ENCODE assay signal across 8 cellular contexts in the genomic region with DNA sequence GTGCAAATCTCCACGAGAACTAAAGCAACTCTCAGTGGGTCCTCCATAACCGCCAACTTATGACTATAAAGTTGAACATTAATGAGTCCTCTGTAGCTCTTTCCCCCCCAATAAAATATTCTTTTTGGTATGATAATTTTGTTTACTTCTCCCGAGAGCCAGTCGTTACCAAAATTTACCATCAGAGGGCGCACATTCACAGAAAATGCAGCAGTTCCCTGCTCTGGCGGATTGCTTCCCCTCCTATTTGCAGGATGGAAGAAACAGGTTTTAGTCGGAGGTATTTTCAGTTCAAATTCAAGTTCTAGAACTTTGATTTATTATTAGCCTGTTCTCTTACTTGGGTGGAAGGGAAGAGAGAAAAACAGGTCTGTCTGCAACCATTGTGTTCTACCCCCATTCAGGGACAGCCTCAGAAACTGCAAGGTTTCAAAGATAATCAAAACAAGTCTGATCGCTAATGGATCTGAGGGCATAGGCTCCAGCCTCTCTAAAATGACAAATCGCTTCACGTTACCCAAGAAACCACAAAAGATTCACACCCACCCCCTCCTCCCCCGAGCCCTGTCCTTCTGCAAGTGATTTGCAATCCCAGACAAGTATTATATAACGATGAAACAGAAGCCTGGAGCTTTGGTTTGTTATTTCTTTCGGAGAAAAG.
DNase-seq lines count a peak whose midpoint lies in the region; ATAC-seq, FAIRE-seq and TF ChIP-seq lines count a peak whose summit lies in the region.

No MANE protein-coding gene starts in this region.

- peaks cover 2% of the 10 kb centered on the region for H3K27me3 ChIP-seq in foreskin keratinocyte

- H3K4me1 Mint-ChIP-seq in osteocyte (ENCODE audit: unreplicated experiment), result peaks cover 25% of the 10 kb centered on the region

- H3K4me3 Mint-ChIP-seq in osteocyte (ENCODE audit: unreplicated experiment), result peak overlapping the region; percentile 55

- ATAC-seq in foreskin keratinocyte (peak; percentile 46), HG03520 (IDR thresholded peaks at IDR 0.05; ENCODE audit: unreplicated experiment) (no peak), HG03139 (IDR thresholded peaks at IDR 0.05; ENCODE audit: unreplicated experiment) (no peak)

- DNase-seq in GM12864 (ENCODE audit: low read depth), result no peak
- DNase-seq in Jurkat, Clone E6-1 (ENCODE audit: low read depth, low spot score), result peak; percentile 23
- DNase-seq in RCC 7860 (ENCODE audit: low spot score), result peak; percentile 10
- DNase-seq in activated T-helper 9 cell treated with anti-CD3 and anti-CD28 coated beads, Interleukin-2, amount 50 U/mL, for 16 hours (ENCODE audit: low read depth), result peak; percentile 22
- no peak for DNase-seq in foreskin keratinocyte
- DNase-seq in osteocyte (ENCODE audit: extremely low spot score, unreplicated experiment), result no peak

- peak; percentile 61 for FAIRE-seq in RCC 7860 (lab: Jason Lieb, UNC)

- H3K4me3 ChIP-seq in GM12864 (ENCODE audit: low read depth, low read length), result no peak overlapping the region
- H3K4me3 ChIP-seq in Jurkat, Clone E6-1 (ENCODE audit: low read length), result no peak overlapping the region

- H3K27me3 Mint-ChIP-seq in osteocyte (ENCODE audit: unreplicated experiment), result peaks cover 27% of the 10 kb centered on the region

- no peaks in the 10 kb centered on the region for H3K9me3 Mint-ChIP-seq in osteocyte (ENCODE audit: unreplicated experiment)

- peak; percentile 58 for TF ChIP-seq CTCF in GM12864 (IDR thresholded peaks at IDR 0.05; ENCODE audit: low read depth, low read length, missing control alignments)
- peak; percentile 73 for TF ChIP-seq CTCF in foreskin keratinocyte (conservative IDR thresholded peaks at IDR 0.05)
- peak; percentile 90 for TF ChIP-seq CTCF in osteocyte (IDR thresholded peaks at IDR 0.05)

- peak overlapping the region; percentile 43 for H3K27ac Mint-ChIP-seq in osteocyte (ENCODE audit: unreplicated experiment)

- H3K36me3 Mint-ChIP-seq in osteocyte (ENCODE audit: unreplicated experiment), result no peaks in the 10 kb centered on the region

- no peak overlapping the region for H3K27ac ChIP-seq in foreskin keratinocyte

- no peaks in the 10 kb centered on the region for H3K4me1 ChIP-seq in foreskin keratinocyte

Comparison
In these comparisons a context has a peak if more than half of its experiments do, and no peak if none do; other contexts are left out.
1. DNase-seq: peak in Jurkat, Clone E6-1 (single experiment), RCC 7860 (single experiment) and activated T-helper 9 cell treated with anti-CD3 and anti-CD28 coated beads, Interleukin-2, amount 50 U/mL, for 16 hours (single experiment); none in GM12864 (single experiment), foreskin keratinocyte (0 of 2) and osteocyte (single experiment).
2. Peak in every context shown above with its lines, with median percentiles within 50 percentile points of each other: CTCF ChIP-seq.